10 cellular contexts compared by ENCODE assay signal in genomic region chr1:17045623-17046022, GRCh38. TPM values are rescaled to one million over a fixed set of nuclear protein-coding genes. Genes with fewer than 3 reads are reported as not detected.
DNase-seq lines count a peak whose midpoint lies in the region; ATAC-seq, FAIRE-seq and TF ChIP-seq lines count a peak whose summit lies in the region.
"Had no signal": no experiment of that assay in that cellular context is flagged by ENCODE, and none has a peak within 500 bp of the region (broad histone marks: within the 10 kb centered on the region; RNA-seq: fewer than 3 reads in every experiment).

No MANE protein-coding gene starts in this region.

- TF ChIP-seq POLR2A in A549 (IDR thresholded peaks at IDR 0.05; ENCODE audit: low read length), result no peak
- TF ChIP-seq POLR2A in IMR-90 (IDR thresholded peaks at IDR 0.05; ENCODE audit: low read depth, low read length), result no peak
- TF ChIP-seq POLR2A in breast epithelium (IDR thresholded peaks at IDR 0.05), result no peak

- H3K23ac ChIP-seq in IMR-90 (ENCODE audit: low read depth, low read length) (no peak overlapping the region), mesenchymal stem cell (ENCODE audit: low read length in 2 of 2) (no peak overlapping the region)

- no peak overlapping the region for H2BK12ac ChIP-seq in mesenchymal stem cell (ENCODE audit: low read length in 2 of 2)

- no peak overlapping the region for H4K5ac ChIP-seq in IMR-90 (ENCODE audit: low read depth, low read length)

- no peak for FAIRE-seq in A549 (lab: Jason Lieb, UNC)

- DNase-seq in A549 (ENCODE audit: low read depth in 1 of 2, low spot score in 1 of 2), result no peak
- no peak for DNase-seq in IMR-90
- DNase-seq in breast epithelium (ENCODE audit: low spot score in 2 of 2), result no peak
- DNase-seq in mesenchymal stem cell, result no peak
- DNase-seq in endothelial cell (ENCODE audit: low spot score), result no peak
- no peak for DNase-seq in anterior cingulate cortex (lab: John Stamatoyannopoulos, UW)
- DNase-seq in cortex of kidney (lab: John Stamatoyannopoulos, UW), result no peak
- no peak for DNase-seq in NK-92 treated with Interleukin-12 subunit alpha and Interleukin-12 subunit beta, amount 100 ng/mL, for 24 hours (lab: John Stamatoyannopoulos, UW)

- H3K9me3 Mint-ChIP-seq in endothelial cell (ENCODE audit: unreplicated experiment), result no peaks in the 10 kb centered on the region
- H3K9me3 Mint-ChIP-seq: activated T-helper 17 cell treated with anti-CD3 and anti-CD28 coated beads, Interleukin-2, amount 50 U/mL, for 72 hours had no signal

- TF ChIP-seq EP300 in A549 (IDR thresholded peaks at IDR 0.05), result no peak

- H2BK15ac ChIP-seq in IMR-90 (ENCODE audit: low read depth, low read length) (no peak overlapping the region), mesenchymal stem cell (ENCODE audit: low read depth, poor library complexity, severe bottlenecking) (no peak overlapping the region)

- H3K4ac ChIP-seq in IMR-90 (ENCODE audit: low read depth, low read length) (no peak overlapping the region), mesenchymal stem cell (ENCODE audit: low read depth in 1 of 2, low read length in 2 of 2) (no peak overlapping the region)

- H3K27ac ChIP-seq in A549 (no peak overlapping the region), IMR-90 (ENCODE audit: insufficient read depth, low read length) (no peak overlapping the region), breast epithelium (no peak overlapping the region), mesenchymal stem cell (ENCODE audit: low read length, poor library complexity, severe bottlenecking) (no peak overlapping the region)
- H3K27ac ChIP-seq: HL-60 had no signal

- H3K36me3 ChIP-seq in IMR-90 (ENCODE audit: control insufficient read depth, insufficient read depth, low read length), result peaks cover 23% of the 10 kb centered on the region
- no peaks in the 10 kb centered on the region for H3K36me3 ChIP-seq in breast epithelium
- H3K36me3 ChIP-seq in mesenchymal stem cell (ENCODE audit: control insufficient read depth in 1 of 2, insufficient read depth in 2 of 2, low read depth in 1 of 2, low read length in 2 of 2), result peaks cover 35 to 55% of the 10 kb centered on the region in 2 experiments

- no peak overlapping the region for H3K4me3 ChIP-seq in A549
- no peak overlapping the region for H3K4me3 ChIP-seq in IMR-90 (ENCODE audit: insufficient read depth, low read depth, low read length)
- peak overlapping the region in 2 of 3 donors; percentile 23 to 38 for H3K4me3 ChIP-seq in breast epithelium
- peak overlapping the region in 1 of 2 experiments; percentile 68 for H3K4me3 ChIP-seq in mesenchymal stem cell (ENCODE audit: insufficient read depth in 1 of 2, low read depth in 1 of 2, low read length in 2 of 2)

- H3K36me3 Mint-ChIP-seq in endothelial cell (ENCODE audit: low read depth, unreplicated experiment), result peaks cover 4% of the 10 kb centered on the region

- CTCF ChIA-PET in A549 (lab: Yijun Ruan, JAX), result interaction anchor here (0.6 to 6.9 kb wide), 28 partner anchors 8 to 434 kb away, joined by 3 to 80 read pairs (median 4); no protein-coding TSS in a partner anchor
- CTCF ChIA-PET in IMR-90 (lab: Yijun Ruan, JAX), result interaction anchor here (0.6 to 1.4 kb wide), 10 partner anchors 12 to 476 kb away, joined by 3 to 12 read pairs (median 4); partner anchors contain the start of gene MFAP2

- H3K27me3 ChIP-seq in IMR-90 (ENCODE audit: control insufficient read depth, insufficient read depth, low read length) (no peaks in the 10 kb centered on the region), breast epithelium (no peaks in the 10 kb centered on the region), mesenchymal stem cell (ENCODE audit: control insufficient read depth in 1 of 2, insufficient read depth in 1 of 2, low read length in 2 of 2) (no peaks in the 10 kb centered on the region)

- no peak for TF ChIP-seq RAD21 in A549 (conservative IDR thresholded peaks at IDR 0.05 in 1 of 2, IDR thresholded peaks at IDR 0.05 in 1 of 2)
- no peak for TF ChIP-seq RAD21 in IMR-90 (IDR thresholded peaks at IDR 0.05; ENCODE audit: low read length)

- peaks cover 2% of the 10 kb centered on the region for H3K27me3 Mint-ChIP-seq in endothelial cell (ENCODE audit: unreplicated experiment)
- H3K27me3 Mint-ChIP-seq: activated T-helper 17 cell treated with anti-CD3 and anti-CD28 coated beads, Interleukin-2, amount 50 U/mL, for 72 hours had no signal

- H4K8ac ChIP-seq in IMR-90 (ENCODE audit: low read depth in 2 of 2, low read length in 2 of 2), result no peak overlapping the region
- H4K8ac ChIP-seq in mesenchymal stem cell (ENCODE audit: low read length), result peak overlapping the region; percentile 41

- H3K27ac Mint-ChIP-seq in endothelial cell (ENCODE audit: unreplicated experiment), result no peak overlapping the region
- H3K27ac Mint-ChIP-seq: activated T-helper 17 cell treated with anti-CD3 and anti-CD28 coated beads, Interleukin-2, amount 50 U/mL, for 72 hours had no signal

- intact Hi-C loops in IMR-90 (cut with micrococcal nuclease), result loop anchor here (1.0 kb wide), 1 partner anchor 94 kb away; no protein-coding TSS in a partner anchor
- intact Hi-C loops in breast epithelium (cut with DNase I; ENCODE audit: low total_unique reads), result loop anchor here (5.0 kb wide), 1 partner anchor 88 kb away; no protein-coding TSS in a partner anchor

- dilution Hi-C loops in IMR-90 (cut with HindIII; ENCODE audit: low sequenced_read_pairs, unreplicated experiment), result no loop called here

- no peak overlapping the region for H3K56ac ChIP-seq in IMR-90 (ENCODE audit: extremely low read depth, insufficient read depth, low read length)

- H2BK5ac ChIP-seq in IMR-90 (ENCODE audit: low read depth, low read length, poor library complexity, severe bottlenecking) (no peak overlapping the region), mesenchymal stem cell (ENCODE audit: low read depth, low read length, poor library complexity, severe bottlenecking) (no peak overlapping the region)

- BruUV-seq in IMR-90 (replicated peaks; lab: Mats Ljungman, UMichigan), result no TSS peak

- H2BK120ac ChIP-seq in IMR-90 (ENCODE audit: low read depth, low read length) (no peak overlapping the region), mesenchymal stem cell (ENCODE audit: low read depth, low read length) (no peak overlapping the region)

- H3K9me1 ChIP-seq in IMR-90 (ENCODE audit: insufficient read depth, low read length), result no peaks in the 10 kb centered on the region

- H4K91ac ChIP-seq in IMR-90 (ENCODE audit: insufficient read depth, low read depth, low read length) (no peak overlapping the region), mesenchymal stem cell (ENCODE audit: low read length) (no peak overlapping the region)

- in situ Hi-C loops in IMR-90 (cut with MboI; ENCODE audit: low sequenced_read_pairs), result loop anchor here (25.0 kb wide), 1 partner anchor 433 kb away; the partner anchor contains the start of gene NBPF1

- no peaks in the 10 kb centered on the region for H3K4me1 Mint-ChIP-seq in endothelial cell (ENCODE audit: unreplicated experiment)

- H3K18ac ChIP-seq in IMR-90 (ENCODE audit: low read depth, low read length) (no peak overlapping the region), mesenchymal stem cell (ENCODE audit: low read depth in 1 of 2, low read length in 2 of 2) (no peak overlapping the region)

- H4K20me1 ChIP-seq in IMR-90 (ENCODE audit: insufficient read depth, low read length), result peaks cover 18% of the 10 kb centered on the region

- H3K9ac ChIP-seq in IMR-90 (ENCODE audit: low read depth, low read length) (no peak overlapping the region; the same call in 1 of the 2 replicates), mesenchymal stem cell (ENCODE audit: low read length) (peak overlapping the region; percentile 70)

- H3K79me1 ChIP-seq in IMR-90 (ENCODE audit: low read depth in 1 of 2, low read length in 2 of 2) (peaks cover 22 to 39% of the 10 kb centered on the region in 2 experiments), mesenchymal stem cell (replicated peaks; ENCODE audit: low read length, poor library complexity, severe bottlenecking) (peaks cover 24% of the 10 kb centered on the region)

- H2AFZ ChIP-seq in IMR-90 (replicated peaks; ENCODE audit: low read length, poor library complexity) (no peak overlapping the region), mesenchymal stem cell (ENCODE audit: low read depth, low read length) (no peak overlapping the region)

- H2BK20ac ChIP-seq in IMR-90 (ENCODE audit: low read depth, low read length), result no peak overlapping the region

- WGBS in A549 (ENCODE audit: missing lambda C conversion rate), result 51% methylated on average over 6 of the region's 6 CpGs
- no CpG with 5 or more reads among the region's 6 CpGs for WGBS in IMR-90 (ENCODE audit: extremely low coverage in 2 of 2, insufficient read length in 1 of 2), 2 experiments
- WGBS in mesenchymal stem cell, result 75% methylated on average over 5 of the region's 6 CpGs

- H3K4me1 ChIP-seq in A549 (peaks cover 6% of the 10 kb centered on the region; the same call in 1 of the 3 replicates), IMR-90 (ENCODE audit: control insufficient read depth, insufficient read depth, low read length) (no peaks in the 10 kb centered on the region), breast epithelium (no peaks in the 10 kb centered on the region), mesenchymal stem cell (ENCODE audit: control insufficient read depth, insufficient read depth, low read depth, low read length) (peaks cover 1% of the 10 kb centered on the region)

- H3K4me3 Mint-ChIP-seq in endothelial cell (ENCODE audit: unreplicated experiment), result no peak overlapping the region
- H3K4me3 Mint-ChIP-seq: activated T-helper 17 cell treated with anti-CD3 and anti-CD28 coated beads, Interleukin-2, amount 50 U/mL, for 72 hours had no signal

- POLR2A ChIA-PET in A549 (lab: Yijun Ruan, JAX), result no interaction called here
- POLR2A ChIA-PET in IMR-90 (lab: Charles Lee; ENCODE audit: unreplicated experiment), result no interaction called here

- H2AK9ac ChIP-seq in IMR-90 (replicated peaks; ENCODE audit: low read depth, low read length, poor library complexity), result no peak overlapping the region

- H2AK5ac ChIP-seq in IMR-90 (ENCODE audit: low read depth, low read length), result no peak overlapping the region
- peak overlapping the region; percentile 48 for H2AK5ac ChIP-seq in mesenchymal stem cell (ENCODE audit: low read length, severe bottlenecking)

- H3K9me3 ChIP-seq in A549, result no peaks in the 10 kb centered on the region
- H3K9me3 ChIP-seq in IMR-90 (ENCODE audit: control insufficient read depth, insufficient read depth, low read length), result no peaks in the 10 kb centered on the region
- H3K9me3 ChIP-seq in breast epithelium, result no peaks in the 10 kb centered on the region
- no peaks in the 10 kb centered on the region for H3K9me3 ChIP-seq in mesenchymal stem cell (ENCODE audit: control insufficient read depth, low read length)

- H3K4me2 ChIP-seq in A549 (peak overlapping the region; percentile 38; the same call in 2 of the 3 replicates), IMR-90 (ENCODE audit: low read depth, low read length) (peak overlapping the region; percentile 31), mesenchymal stem cell (ENCODE audit: low read length, poor library complexity, severe bottlenecking) (peak overlapping the region; percentile 39)

- TF ChIP-seq CTCF in A549 (IDR thresholded peaks at IDR 0.05) (no peak), IMR-90 (conservative IDR thresholded peaks at IDR 0.05; ENCODE audit: low read depth, low read length) (no peak), breast epithelium (IDR thresholded peaks at IDR 0.05) (no peak), endothelial cell (IDR thresholded peaks at IDR 0.05; ENCODE audit: unreplicated experiment) (no peak)

- H3K14ac ChIP-seq in IMR-90 (replicated peaks; ENCODE audit: low read depth, low read length), result no peak overlapping the region
- H3K14ac ChIP-seq in mesenchymal stem cell (ENCODE audit: low read length in 2 of 2), result no peak overlapping the region

- ATAC-seq in A549, result no peak
- peak; percentile 41 for ATAC-seq in IMR-90 (ENCODE audit: low read depth)
- ATAC-seq: activated T-helper 17 cell treated with anti-CD3 and anti-CD28 coated beads, Interleukin-2, amount 50 U/mL, for 72 hours had no signal

RNA-seq across cellular contexts. Expression of gene SDHB, which starts 8.2 kb away (rescaled TPM):
- polyA plus RNA-seq in A549 (2011; rRNA removed), result 262 and 343 TPM in 2 replicates
- 146 and 151 TPM in 2 replicates for polyA plus RNA-seq in A549 (2012; cell fraction: cytosol; rRNA removed)
- 62.1 and 92.4 TPM in 2 replicates for polyA plus RNA-seq in A549 (2012; cell fraction: nucleus; rRNA removed)
- 111 to 122 TPM (median 114 TPM) in 3 replicates for polyA plus RNA-seq in A549 (2017; fragmentation: RNase III; extraction: RNeasy Plus Mini Kit Qiagen cat#74134 plus additional on column Dnase treatment)
- polyA minus RNA-seq in A549 (2011; rRNA and poly(A)+ RNA removed), result 75.2 and 76.8 TPM in 2 replicates
- total RNA-seq in IMR-90 (2012; rRNA removed), result 143 and 206 TPM in 2 replicates
- 122 and 125 TPM in 2 replicates for polyA plus RNA-seq in IMR-90 (2012; rRNA removed)
- 81.1 and 183 TPM in 2 replicates for polyA plus RNA-seq in IMR-90 (2012; cell fraction: cytosol; rRNA removed)
- 21.4 and 51.0 TPM in 2 replicates for polyA plus RNA-seq in IMR-90 (2012; cell fraction: nucleus; rRNA removed; ENCODE audit: low replicate concordance)
- total RNA-seq in breast epithelium, result 100 to 1,000 TPM in 1 of 3 donors, 10 to 100 TPM in 2; 80.6 to 106 (median 97.7) TPM
- polyA plus RNA-seq in mesenchymal stem cell (2013, experiment 1 of 2), result 106 TPM
- polyA plus RNA-seq in mesenchymal stem cell (2013, experiment 2 of 2), result 107 TPM
- total RNA-seq in endothelial cell (ENCODE audit: unreplicated experiment), result 44.9 TPM

RNA-seq across cellular contexts. Expression of gene ATP13A2, which starts 33.9 kb away (rescaled TPM):
- polyA plus RNA-seq in A549 (2011; rRNA removed) (7.9 and 11.7 TPM in 2 replicates), A549 (2017; fragmentation: RNase III; extraction: RNeasy Plus Mini Kit Qiagen cat#74134 plus additional on column Dnase treatment) (18.5 to 25.7 TPM (median 23.1 TPM) in 3 replicates), IMR-90 (2012; rRNA removed) (18.9 and 19.6 TPM in 2 replicates)
- polyA plus RNA-seq in A549 (2012; cell fraction: cytosol; rRNA removed), result 24.8 and 31.9 TPM in 2 replicates
- 46.4 and 62.8 TPM in 2 replicates for polyA plus RNA-seq in A549 (2012; cell fraction: nucleus; rRNA removed)
- 30.7 and 37.1 TPM in 2 replicates for polyA minus RNA-seq in A549 (2011; rRNA and poly(A)+ RNA removed)
- total RNA-seq in IMR-90 (2012; rRNA removed) (3.9 and 5.7 TPM in 2 replicates), breast epithelium (10 to 100 TPM; 17.3 to 31.5 (median 31.3) TPM), endothelial cell (ENCODE audit: unreplicated experiment) (55.6 TPM)
- 10.3 and 22.1 TPM in 2 replicates for polyA plus RNA-seq in IMR-90 (2012; cell fraction: cytosol; rRNA removed)
- 17.2 and 49.7 TPM in 2 replicates for polyA plus RNA-seq in IMR-90 (2012; cell fraction: nucleus; rRNA removed; ENCODE audit: low replicate concordance)
- 27.8 TPM for polyA plus RNA-seq in mesenchymal stem cell (2013, experiment 1 of 2)
- polyA plus RNA-seq in mesenchymal stem cell (2013, experiment 2 of 2), result 27.3 TPM

Comparison
In these comparisons a context has a peak if more than half of its experiments do, and no peak if none do; other contexts are left out.
1. H3K4me3 ChIP-seq: peak in breast epithelium (2 of 3); none in A549 (single experiment) and IMR-90 (single experiment).
2. Peak in every context shown above with its lines, with median percentiles within 50 percentile points of each other: H3K4me2 ChIP-seq.